Comparison of ENCODE assay signal across 25 cellular contexts in genomic region chr12:82655751-82656150, GRCh38.
"Had no signal": no experiment of that assay in that cellular context is flagged by ENCODE, and none has a peak within 500 bp of the region (broad histone marks: within the 10 kb centered on the region; RNA-seq: fewer than 3 reads in every experiment).

No MANE protein-coding gene starts in this region.

- H3K36me3 Mint-ChIP-seq: activated naive CD8-positive, alpha-beta T cell treated with anti-CD3 and anti-CD28 coated beads, Interleukin-2, amount 10 ng/mL, durations not matched to agents 7 days and 5 days had no signal

- H3K4me1 Mint-ChIP-seq: activated B cell treated with CpG ODN at 0.5 μM for 24 hours had no signal

- ATAC-seq: activated CD8-positive, alpha-beta T cell treated with anti-CD3 and anti-CD28 coated beads for 36 hours; K562; PC-3; T-helper 17 cell had no signal

- H3K4me3 ChIP-seq: adrenal gland, K562 had no signal

- H3K36me3 ChIP-seq: adrenal gland had no signal

- H3K4me3 Mint-ChIP-seq: activated B cell treated with CpG ODN at 0.5 μM for 24 hours; activated CD4-positive, alpha-beta T cell treated with anti-CD3 and anti-CD28 coated beads, Interleukin-2, amount 10 ng/mL, durations not matched to agents 7 days and 5 days; activated CD8-positive, alpha-beta T cell treated with anti-CD3 and anti-CD28 coated beads for 36 hours; activated naive CD8-positive, alpha-beta T cell treated with anti-CD3 and anti-CD28 coated beads, Interleukin-2, amount 10 ng/mL, durations not matched to agents 7 days and 5 days; T-helper 17 cell had no signal

- H3K27ac Mint-ChIP-seq: activated B cell treated with CpG ODN at 0.5 μM for 24 hours; activated CD4-positive, alpha-beta T cell treated with anti-CD3 and anti-CD28 coated beads, Interleukin-2, amount 10 ng/mL, durations not matched to agents 7 days and 5 days; activated CD8-positive, alpha-beta T cell treated with anti-CD3 and anti-CD28 coated beads for 36 hours; activated naive CD8-positive, alpha-beta T cell treated with anti-CD3 and anti-CD28 coated beads, Interleukin-2, amount 10 ng/mL, durations not matched to agents 7 days and 5 days; T-helper 17 cell had no signal

- H3K27me3 ChIP-seq: adrenal gland had no signal

- H3K9me3 ChIP-seq: adrenal gland had no signal

- H3K27ac ChIP-seq: adrenal gland had no signal

- H3K9me3 Mint-ChIP-seq: activated CD8-positive, alpha-beta T cell treated with anti-CD3 and anti-CD28 coated beads for 36 hours; activated naive CD8-positive, alpha-beta T cell treated with anti-CD3 and anti-CD28 coated beads, Interleukin-2, amount 10 ng/mL, durations not matched to agents 7 days and 5 days had no signal

- H3K4me1 ChIP-seq: adrenal gland had no signal

- H3K27me3 Mint-ChIP-seq: activated B cell treated with CpG ODN at 0.5 μM for 24 hours; activated CD4-positive, alpha-beta T cell treated with anti-CD3 and anti-CD28 coated beads, Interleukin-2, amount 10 ng/mL, durations not matched to agents 7 days and 5 days; activated naive CD8-positive, alpha-beta T cell treated with anti-CD3 and anti-CD28 coated beads, Interleukin-2, amount 10 ng/mL, durations not matched to agents 7 days and 5 days had no signal

- FAIRE-seq: K562, RCC 7860 had no signal

- DNase-seq: activated B cell treated with CpG ODN at 0.5 μM for 24 hours; activated CD4-positive, alpha-beta T cell treated with anti-CD3 and anti-CD28 coated beads for 1 hour; activated CD4-positive, alpha-beta T cell treated with anti-CD3 and anti-CD28 coated beads, Interleukin-2, amount 10 ng/mL, durations not matched to agents 7 days and 5 days; activated CD8-positive, alpha-beta memory T cell treated with anti-CD3 and anti-CD28 coated beads, Interleukin-2, amount 50 U/mL, for 48 hours; activated CD8-positive, alpha-beta T cell treated with anti-CD3 and anti-CD28 coated beads for 36 hours; activated naive CD4-positive, alpha-beta T cell treated with anti-CD3 and anti-CD28 coated beads, Interleukin-2, amount 50 U/mL, for 16 hours; activated naive CD8-positive, alpha-beta T cell treated with anti-CD3 and anti-CD28 coated beads, Interleukin-2, amount 10 ng/mL, durations not matched to agents 7 days and 5 days; activated T-cell treated with anti-CD3 and anti-CD28 coated beads, Interleukin-2, amount 50 U/mL, for 1 hour; adrenal gland; anterior cingulate cortex; caudate nucleus; Kasumi-1; NCI-H1105 treated with DMSO at 0.1 percent for 48 hours; NCI-H1436 treated with DMSO at 0.1 percent for 48 hours; NCI-H1930; NCI-H2171; NCI-H2227 treated with DMSO at 0.1 percent for 48 hours; NCI-H446 treated with DMSO at 0.1 percent for 48 hours; NCI-H524 treated with DMSO at 0.1 percent for 48 hours; PC-3; SIG-M5; T-helper 17 cell; T-helper 9 cell had no signal
